In genomic region chr7:123204206-123204835, GRCh38 we compare ENCODE assay signal across 27 cellular contexts. TPM values are rescaled to one million over a fixed set of nuclear protein-coding genes. Genes with fewer than 3 reads are reported as not detected.
"Had no signal": no experiment of that assay in that cellular context is flagged by ENCODE, and none has a peak within 500 bp of the region (broad histone marks: within the 10 kb centered on the region; RNA-seq: fewer than 3 reads in every experiment).

No MANE protein-coding gene starts in this region.

- H3K27ac ChIP-seq: brain microvascular endothelial cell, esophagus muscularis mucosa, foreskin keratinocyte, sigmoid colon, suprapubic skin, tibial artery had no signal

- ATAC-seq: activated T-cell treated with anti-CD3 and anti-CD28 coated beads, Interleukin-2, amount 50 U/mL, for 4 hours; activated T-helper 17 cell treated with anti-CD3 and anti-CD28 coated beads, Interleukin-2, amount 50 U/mL, for 72 hours; foreskin keratinocyte; left colon; natural killer cell treated with Interleukin-12 subunit alpha and Interleukin-12 subunit beta and Interleukin-15 and Interleukin-18, amount 100 ng/mL, for 72 hours; T-helper 17 cell had no signal

- H3K4me1 ChIP-seq: foreskin keratinocyte, sigmoid colon, suprapubic skin, tibial artery had no signal

- H3K27me3 ChIP-seq: brain microvascular endothelial cell, esophagus muscularis mucosa, foreskin keratinocyte, sigmoid colon, suprapubic skin, tibial artery had no signal

- H3K9me3 ChIP-seq: esophagus muscularis mucosa, sigmoid colon, suprapubic skin, tibial artery had no signal

- H3K4me3 ChIP-seq: esophagus muscularis mucosa, sigmoid colon, suprapubic skin, tibial artery had no signal

- H3K36me3 ChIP-seq: brain microvascular endothelial cell, esophagus muscularis mucosa, sigmoid colon, suprapubic skin, tibial artery had no signal

- DNase-seq: activated CD4-positive, alpha-beta memory T cell treated with anti-CD3 and anti-CD28 coated beads for 36 hours; activated CD4-positive, alpha-beta T cell treated with anti-CD3 and anti-CD28 coated beads, Interleukin-2, amount 10 ng/mL, durations not matched to agents 24 days and 14 days; activated CD4-positive, CD25-positive, alpha-beta regulatory T cell treated with anti-CD3 and anti-CD28 coated beads, Interleukin-2, amount 50 U/mL, for 72 hours; activated gamma-delta T cell treated with Interleukin-2 at 50 U/mL for 16 hours; activated naive CD4-positive, alpha-beta T cell treated with anti-CD3 and anti-CD28 coated beads, Interleukin-2, amount 50 U/mL, for 16 hours; activated T-cell treated with anti-CD3 and anti-CD28 coated beads, Interleukin-2, amount 50 U/mL, for 4 hours; amniotic stem cell; brain microvascular endothelial cell; endodermal cell; foreskin keratinocyte; left colon; sigmoid colon; stimulated activated CD4-positive, alpha-beta T cell treated with anti-CD3 and anti-CD28 coated beads, Interleukin-15, amount 100 ng/mL, for 24 hours; stimulated activated naive CD4-positive, alpha-beta T cell; T-helper 17 cell; T1000; tibial artery had no signal

RNA-seq across cellular contexts. Expression of gene SLC13A1, which starts 4.6 kb away (rescaled TPM):
- total RNA-seq: activated CD4-positive, alpha-beta memory T cell treated with anti-CD3 and anti-CD28 coated beads for 36 hours; activated CD4-positive, alpha-beta T cell treated with anti-CD3 and anti-CD28 coated beads, Interleukin-2, amount 10 ng/mL, durations not matched to agents 24 days and 14 days; activated CD8-positive, alpha-beta memory T cell treated with anti-CD3 and anti-CD28 coated beads for 36 hours; activated T-cell treated with anti-CD3 and anti-CD28 coated beads, Interleukin-2, amount 50 U/mL, for 4 hours; activated T-helper 17 cell treated with anti-CD3 and anti-CD28 coated beads, Interleukin-2, amount 50 U/mL, for 72 hours; astrocyte; endodermal cell; foreskin keratinocyte; lower leg skin; natural killer cell treated with Interleukin-12 subunit alpha and Interleukin-12 subunit beta and Interleukin-15 and Interleukin-18, amount 100 ng/mL, for 72 hours; osteoblast; posterior vena cava; sigmoid colon; suprapubic skin; T-helper 17 cell; ureter had no signal
- polyA plus RNA-seq: foreskin keratinocyte had no signal
